Comparison of ENCODE assay signal across 15 cellular contexts in genomic region chr4:35562831-35563230, GRCh38.
DNase-seq lines count a peak whose midpoint lies in the region; ATAC-seq and TF ChIP-seq lines count a peak whose summit lies in the region.
"Had no signal": no experiment of that assay in that cellular context is flagged by ENCODE, and none has a peak within 500 bp of the region (broad histone marks: within the 10 kb centered on the region; RNA-seq: fewer than 3 reads in every experiment).

No MANE protein-coding gene starts in this region.

- BruUV-seq in HCT116 (replicated peaks; lab: Mats Ljungman, UMichigan) = no TSS peak

- H2AFZ ChIP-seq in HCT116 (ENCODE audit: low read depth, low read length, poor library complexity, severe bottlenecking) (peak overlapping the region; percentile 77), smooth muscle cell (ENCODE audit: low read depth) (peak overlapping the region; percentile 71)

- H3K4me3 Mint-ChIP-seq in glutamatergic neuron (ENCODE audit: unreplicated experiment) (no peak overlapping the region), mesothelial cell of epicardium (no peak overlapping the region)
- H3K4me3 Mint-ChIP-seq: B cell; CD4-positive, alpha-beta T cell had no signal

- no peak for DNase-seq in HCT116 (ENCODE audit: low read depth, low spot score)
- DNase-seq in glutamatergic neuron = no peak
- no peak for DNase-seq in mesothelial cell of epicardium (ENCODE audit: low spot score in 2 of 2, unreplicated experiment in 2 of 2)
- no peak for DNase-seq in smooth muscle cell (lab: John Stamatoyannopoulos, UW; ENCODE audit: unreplicated experiment)
- no peak for DNase-seq in MV-4-11 (lab: John Stamatoyannopoulos, UW)
- DNase-seq in activated T-cell treated with anti-CD3 and anti-CD28 coated beads for 4 hours = no peak
- DNase-seq: C1 segment of cervical spinal cord; CD4-positive, alpha-beta T cell; DMS153; DMS79 treated with DMSO at 0.1 percent for 48 hours; EL; GDM1; HCEC 1CT had no signal

- intact Hi-C loops in HCT116 (cut with micrococcal nuclease) = no loop called here

- H3K9me2 ChIP-seq in HCT116 (ENCODE audit: insufficient read depth) = no peaks in the 10 kb centered on the region

- peaks cover 10% of the 10 kb centered on the region for H3K36me3 Mint-ChIP-seq in glutamatergic neuron (ENCODE audit: unreplicated experiment)
- H3K36me3 Mint-ChIP-seq in mesothelial cell of epicardium = peaks cover 8% of the 10 kb centered on the region

- H3K9me3 Mint-ChIP-seq in glutamatergic neuron (ENCODE audit: unreplicated experiment) = peaks cover 2% of the 10 kb centered on the region
- peaks cover 12% of the 10 kb centered on the region for H3K9me3 Mint-ChIP-seq in mesothelial cell of epicardium

- no peak overlapping the region for H3K4me3 ChIP-seq in HCT116 (replicated peaks in 1 of 2; ENCODE audit: low read depth in 1 of 2, low read length in 2 of 2)
- no peak overlapping the region for H3K4me3 ChIP-seq in smooth muscle cell

- H3K36me3 ChIP-seq in HCT116 (ENCODE audit: control insufficient read depth in 1 of 2, insufficient read depth in 2 of 2, low read length in 2 of 2) (no peaks in the 10 kb centered on the region), smooth muscle cell (ENCODE audit: low read depth) (no peaks in the 10 kb centered on the region)

- H3K4me2 ChIP-seq in HCT116 (ENCODE audit: low read length) (no peak overlapping the region), smooth muscle cell (peak overlapping the region; percentile 21)

- H3K27ac Mint-ChIP-seq in glutamatergic neuron (ENCODE audit: unreplicated experiment) (peak overlapping the region; percentile 72), mesothelial cell of epicardium (peak overlapping the region; percentile 92)
- H3K27ac Mint-ChIP-seq: B cell; CD4-positive, alpha-beta T cell had no signal

- CTCF ChIA-PET in HCT116 (lab: Charles Lee) = no interaction called here

- H4K20me1 ChIP-seq in HCT116 (ENCODE audit: insufficient read depth) (no peaks in the 10 kb centered on the region), smooth muscle cell (ENCODE audit: low read depth) (no peaks in the 10 kb centered on the region)

- H3K79me2 ChIP-seq in HCT116 (ENCODE audit: insufficient read depth, low read length) (no peaks in the 10 kb centered on the region), smooth muscle cell (ENCODE audit: low read depth) (no peaks in the 10 kb centered on the region)

- POLR2A ChIA-PET in HCT116 (lab: Charles Lee) = no interaction called here

- H3K4me1 Mint-ChIP-seq in glutamatergic neuron (ENCODE audit: low read depth, unreplicated experiment) = peaks cover 5% of the 10 kb centered on the region
- H3K4me1 Mint-ChIP-seq in mesothelial cell of epicardium = peaks cover 14% of the 10 kb centered on the region
- H3K4me1 Mint-ChIP-seq: B cell had no signal

- H3K4me1 ChIP-seq in HCT116 (ENCODE audit: control insufficient read depth in 1 of 2, insufficient read depth in 2 of 2, low read length in 2 of 2) = peaks cover 0 to 3% of the 10 kb centered on the region in 2 experiments; a peak in 1 of 4 replicates
- H3K4me1 ChIP-seq in smooth muscle cell (ENCODE audit: low read depth) = no peaks in the 10 kb centered on the region

- no peak overlapping the region for H3K27ac ChIP-seq in HCT116 (ENCODE audit: low read depth, low read length)
- H3K27ac ChIP-seq in smooth muscle cell (ENCODE audit: low read depth) = no peak overlapping the region

- H3F3A ChIP-seq in smooth muscle cell (ENCODE audit: low read depth) = no peaks in the 10 kb centered on the region

- H3K27me3 ChIP-seq in HCT116 (ENCODE audit: insufficient read depth, low read length) (no peaks in the 10 kb centered on the region), smooth muscle cell (ENCODE audit: low read depth) (no peaks in the 10 kb centered on the region)

- TF ChIP-seq CTCF in HCT116 (IDR thresholded peaks at IDR 0.05 in 2 of 3, conservative IDR thresholded peaks at IDR 0.05 in 1 of 3; ENCODE audit: borderline replicate concordance in 1 of 3, insufficient read depth in 1 of 3, low read depth in 2 of 3, low read length in 2 of 3) = no peak
- no peak for TF ChIP-seq CTCF in glutamatergic neuron (IDR thresholded peaks at IDR 0.05; ENCODE audit: partially characterized antibody, unreplicated experiment)
- no peak for TF ChIP-seq CTCF in mesothelial cell of epicardium (IDR thresholded peaks at IDR 0.05; ENCODE audit: unreplicated experiment)
- no peak for TF ChIP-seq CTCF in smooth muscle cell (IDR thresholded peaks at IDR 0.05; ENCODE audit: borderline replicate concordance, insufficient read depth, poor library complexity, severe bottlenecking)

- peaks cover 0 to 5% of the 10 kb centered on the region in 2 experiments; a peak in 2 of 4 replicates for H3K9me3 ChIP-seq in HCT116 (ENCODE audit: control insufficient read depth in 1 of 2, insufficient read depth in 1 of 2, low read depth in 1 of 2, low read length in 2 of 2)
- H3K9me3 ChIP-seq in smooth muscle cell (replicated peaks; ENCODE audit: low read depth) = no peaks in the 10 kb centered on the region

- RAD21 ChIA-PET in HCT116 (lab: Charles Lee; ENCODE audit: low non-redundant PET in 1 of 2, low total read pairs in 2 of 2, uncharacterized antibody in 2 of 2, unreplicated experiment in 2 of 2) = no interaction called here

- 60% methylated on average over 3 of the region's 3 CpGs for WGBS in smooth muscle cell (ENCODE audit: low lambda C conversion rate)

- no peak for TF ChIP-seq RAD21 in HCT116 (IDR thresholded peaks at IDR 0.05; ENCODE audit: low read depth)

- no peak for TF ChIP-seq POLR2A in HCT116 (IDR thresholded peaks at IDR 0.05; ENCODE audit: borderline replicate concordance, extremely low read depth, insufficient read depth, insufficient read length)

- no peak for ATAC-seq in HCT116
- ATAC-seq in HG03280 (IDR thresholded peaks at IDR 0.05; ENCODE audit: unreplicated experiment) = no peak

- H3K9ac ChIP-seq in HCT116 (ENCODE audit: low read length) = no peak overlapping the region
- H3K9ac ChIP-seq in smooth muscle cell (ENCODE audit: low read depth) = no peak overlapping the region

- H3K27me3 Mint-ChIP-seq in glutamatergic neuron (ENCODE audit: unreplicated experiment) = no peaks in the 10 kb centered on the region
- H3K27me3 Mint-ChIP-seq in mesothelial cell of epicardium (ENCODE audit: low read depth) = no peaks in the 10 kb centered on the region
- H3K27me3 Mint-ChIP-seq: B cell; CD4-positive, alpha-beta T cell had no signal

TF ChIP-seq in HCT116, 20 proteins besides CTCF, POLR2A, EP300 and RAD21:
- no peak for TF ChIP-seq FOSL1 (IDR thresholded peaks at IDR 0.05; ENCODE audit: low read depth)
- no peak for TF ChIP-seq CBX3 (IDR thresholded peaks at IDR 0.05; ENCODE audit: low read depth)
- no peak for TF ChIP-seq EGR1 (IDR thresholded peaks at IDR 0.05; ENCODE audit: low read depth)
- TF ChIP-seq SIN3A (IDR thresholded peaks at IDR 0.05; ENCODE audit: low read depth) = no peak
- TF ChIP-seq SRF (IDR thresholded peaks at IDR 0.05; ENCODE audit: low read depth) = no peak
- no peak for TF ChIP-seq EZH2phosphoT487 (IDR thresholded peaks at IDR 0.05; ENCODE audit: borderline replicate concordance)
- TF ChIP-seq ZBTB33 (IDR thresholded peaks at IDR 0.05; ENCODE audit: extremely low read depth, insufficient replicate concordance, low read length) = no peak
- TF ChIP-seq REST (IDR thresholded peaks at IDR 0.05; ENCODE audit: low read depth) = no peak
- no peak for TF ChIP-seq YY1 (IDR thresholded peaks at IDR 0.05; ENCODE audit: extremely low read depth, insufficient replicate concordance, low read depth, low read length)
- TF ChIP-seq ZNF274 (IDR thresholded peaks at IDR 0.05; ENCODE audit: low read depth, low read length) = no peak
- no peak for TF ChIP-seq ELF1 (IDR thresholded peaks at IDR 0.05; ENCODE audit: borderline replicate concordance, low read depth)
- TF ChIP-seq CEBPB (IDR thresholded peaks at IDR 0.05; ENCODE audit: low read depth) = no peak
